In genomic region chr6:125779924-125780539, GRCh38 we compare ENCODE assay signal across 1 cellular context.
TF ChIP-seq lines count a peak whose summit lies in the region.

No MANE protein-coding gene starts in this region.

TF ChIP-seq in K562, 482 proteins besides CTCF, POLR2A, EP300 and RAD21 (continued from another document and continues in another):
- peak; percentile 58 for TF ChIP-seq ZNF592 (IDR thresholded peaks at IDR 0.05)
- no peak for TF ChIP-seq ASH1L (IDR thresholded peaks at IDR 0.05; ENCODE audit: borderline replicate concordance, low read depth, partially characterized antibody)
- peak; percentile 52 to 58; a peak in 2 of 4 replicates for TF ChIP-seq MLLT1 (IDR thresholded peaks at IDR 0.05)
- TF ChIP-seq FOXA1 (IDR thresholded peaks at IDR 0.05; ENCODE audit: borderline replicate concordance): no peak
- no peak for TF ChIP-seq RBM34 (IDR thresholded peaks at IDR 0.05; ENCODE audit: borderline replicate concordance, insufficient read depth, low read length)
- no peak for TF ChIP-seq REST (CRISPR knock-in tag; IDR thresholded peaks at IDR 0.05; ENCODE audit: low read depth)
- TF ChIP-seq ZBTB12 (CRISPR knock-in tag; IDR thresholded peaks at IDR 0.05): no peak
- TF ChIP-seq ZNF436 (CRISPR knock-in tag; IDR thresholded peaks at IDR 0.05): no peak
- peak in 1 of 3 experiments; percentile 18 for TF ChIP-seq YY1 (IDR thresholded peaks at IDR 0.05; ENCODE audit: borderline replicate concordance in 1 of 3, control insufficient read depth in 1 of 3, extremely low read depth in 1 of 3, insufficient read depth in 3 of 3, insufficient read length in 1 of 3, insufficient replicate concordance in 2 of 3, low read depth in 1 of 3, low read length in 2 of 3)
- no peak for TF ChIP-seq CREB5 (CRISPR knock-in tag; IDR thresholded peaks at IDR 0.05)
- TF ChIP-seq SRSF7 (optimal IDR thresholded peaks at IDR 0.05; ENCODE audit: low read depth, low read length): no peak
- TF ChIP-seq THRAP3 (IDR thresholded peaks at IDR 0.05; ENCODE audit: borderline replicate concordance): no peak
- no peak for TF ChIP-seq STAT5B (CRISPR knock-in tag; IDR thresholded peaks at IDR 0.05)
- TF ChIP-seq COPS2 (conservative IDR thresholded peaks at IDR 0.05): no peak
- TF ChIP-seq ARID3B (CRISPR knock-in tag; IDR thresholded peaks at IDR 0.05; ENCODE audit: borderline replicate concordance): no peak
- TF ChIP-seq NR4A1 (CRISPR knock-in tag; IDR thresholded peaks at IDR 0.05): no peak
- TF ChIP-seq NR4A1 (tag; IDR thresholded peaks at IDR 0.05): no peak
- peak; percentile 98 for TF ChIP-seq BRD4 (IDR thresholded peaks at IDR 0.05)
- TF ChIP-seq LARP7 (IDR thresholded peaks at IDR 0.05): peak; percentile 88
- TF ChIP-seq ETS1 (conservative IDR thresholded peaks at IDR 0.05; ENCODE audit: control insufficient read depth, low read depth, low read length): 0 out of 2 replicates have a peak, but pooled peaks have one; percentile 81
- no peak for TF ChIP-seq UBTF (IDR thresholded peaks at IDR 0.05; ENCODE audit: borderline replicate concordance in 1 of 2, low read depth in 2 of 2, low read length in 2 of 2)
- TF ChIP-seq ZNF77 (CRISPR knock-in tag; IDR thresholded peaks at IDR 0.05): no peak
- no peak for TF ChIP-seq DEAF1 (CRISPR knock-in tag; IDR thresholded peaks at IDR 0.05)
- no peak for TF ChIP-seq PPARD (CRISPR knock-in tag; IDR thresholded peaks at IDR 0.05)
- TF ChIP-seq MCM5 (IDR thresholded peaks at IDR 0.05; ENCODE audit: low read depth): no peak
- no peak for TF ChIP-seq NFE2 (IDR thresholded peaks at IDR 0.05; ENCODE audit: low read depth)
- no peak for TF ChIP-seq ZKSCAN1 (IDR thresholded peaks at IDR 0.05; ENCODE audit: low read depth, low read length)
- no peak for TF ChIP-seq ZNF134 (CRISPR knock-in tag; conservative IDR thresholded peaks at IDR 0.05)
- no peak for TF ChIP-seq ELK3 (CRISPR knock-in tag; IDR thresholded peaks at IDR 0.05)
- no peak for TF ChIP-seq ID3 (CRISPR knock-in tag; IDR thresholded peaks at IDR 0.05)
- TF ChIP-seq ID3 (tag; IDR thresholded peaks at IDR 0.05): no peak
- no peak for TF ChIP-seq CTBP1 (IDR thresholded peaks at IDR 0.05; ENCODE audit: borderline replicate concordance)
- TF ChIP-seq TAF9B (IDR thresholded peaks at IDR 0.05; ENCODE audit: partially characterized antibody): no peak
- TF ChIP-seq ZNF263 (CRISPR knock-in tag; IDR thresholded peaks at IDR 0.05; ENCODE audit: borderline replicate concordance): no peak
